In the genomic region with DNA sequence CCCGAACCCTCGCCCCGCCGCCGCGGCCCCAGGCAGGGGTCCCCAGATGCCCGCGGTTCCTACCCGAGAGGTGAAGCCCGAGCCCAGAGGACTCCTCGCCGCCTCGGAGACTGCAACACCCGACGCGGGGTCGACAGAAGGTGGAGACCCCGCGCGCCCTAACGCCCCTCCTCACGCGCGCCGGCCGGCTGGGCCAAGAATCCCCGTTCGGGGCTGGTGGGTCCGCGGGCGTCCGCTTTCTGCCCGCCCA, we compare ENCODE assay signal across 7 cellular contexts. TPM values are rescaled to one million over a fixed set of nuclear protein-coding genes. Genes with fewer than 3 reads are reported as not detected.
DNase-seq lines count a peak whose midpoint lies in the region; ATAC-seq and TF ChIP-seq lines count a peak whose summit lies in the region.

No MANE protein-coding gene starts in this region.

- no peak for TF ChIP-seq RAD21 in neural cell (conservative IDR thresholded peaks at IDR 0.05)

- TF ChIP-seq EP300 in neural cell (conservative IDR thresholded peaks at IDR 0.05; ENCODE audit: poor library complexity, severe bottlenecking) = no peak

- H3K9ac ChIP-seq in NT2/D1 (ENCODE audit: insufficient read length, low read depth) = peak overlapping the region; percentile 99
- H3K9ac ChIP-seq in neural cell (ENCODE audit: low read length) = peak overlapping the region; percentile 87

- peaks cover 14% of the 10 kb centered on the region for H3K27me3 Mint-ChIP-seq in endothelial cell (ENCODE audit: unreplicated experiment)

- H3K79me2 ChIP-seq in neural cell (replicated peaks; ENCODE audit: insufficient read depth, low read length) = peaks cover 47% of the 10 kb centered on the region

- H3K9me3 ChIP-seq in NT2/D1 (ENCODE audit: insufficient read depth, low read length) (no peaks in the 10 kb centered on the region), neural cell (ENCODE audit: low read length) (no peaks in the 10 kb centered on the region)

- H3F3A ChIP-seq in neural cell (ENCODE audit: insufficient read depth, low read length, poor library complexity, severe bottlenecking) = no peaks in the 10 kb centered on the region

- H4K20me1 ChIP-seq in neural cell (ENCODE audit: insufficient read depth) = no peaks in the 10 kb centered on the region

- H3K9me2 ChIP-seq in neural cell (ENCODE audit: insufficient read depth, low read length) = no peaks in the 10 kb centered on the region

- TF ChIP-seq CTCF in endothelial cell (IDR thresholded peaks at IDR 0.05; ENCODE audit: unreplicated experiment) = no peak
- no peak for TF ChIP-seq CTCF in neural cell (IDR thresholded peaks at IDR 0.05; ENCODE audit: poor library complexity, severe bottlenecking)

- no peaks in the 10 kb centered on the region for H3K9me3 Mint-ChIP-seq in endothelial cell (ENCODE audit: unreplicated experiment)

- DNase-seq in NT2/D1 (ENCODE audit: low read depth, low spot score) (no peak), endothelial cell (ENCODE audit: low spot score) (no peak), NCI-H1105 treated with DMSO at 0.1 percent for 48 hours (lab: John Stamatoyannopoulos, UW) (no peak), medulla oblongata (ENCODE audit: extremely low spot score) (no peak), NCI-H2196 (lab: John Stamatoyannopoulos, UW; ENCODE audit: unreplicated experiment) (no peak)

- peaks cover 26% of the 10 kb centered on the region for H3K36me3 Mint-ChIP-seq in endothelial cell (ENCODE audit: low read depth, unreplicated experiment)

- H3K4me1 Mint-ChIP-seq in endothelial cell (ENCODE audit: unreplicated experiment) = peaks cover 25% of the 10 kb centered on the region

- peaks cover 2% of the 10 kb centered on the region for H3K4me1 ChIP-seq in NT2/D1 (ENCODE audit: insufficient read depth, insufficient read length)

- ATAC-seq in GM21717 (IDR thresholded peaks at IDR 0.05; ENCODE audit: unreplicated experiment) = peak; percentile 24

- H3K4me2 ChIP-seq in neural cell (ENCODE audit: low read length) = no peak overlapping the region

- no peak overlapping the region for H3K27ac Mint-ChIP-seq in endothelial cell (ENCODE audit: unreplicated experiment)

- H3K36me3 ChIP-seq in NT2/D1 (ENCODE audit: insufficient read depth, insufficient read length, low read length) = peaks cover 36% of the 10 kb centered on the region
- H3K36me3 ChIP-seq in neural cell (ENCODE audit: insufficient read depth, low read length) = no peaks in the 10 kb centered on the region

- peak overlapping the region; percentile 8 for H2AFZ ChIP-seq in neural cell (ENCODE audit: low read depth, low read length)

- H3K4me3 ChIP-seq in NT2/D1 (ENCODE audit: insufficient read length, low read depth) = peak overlapping the region; percentile 98
- H3K4me3 ChIP-seq in neural cell (ENCODE audit: low read length) = peak overlapping the region; percentile 97

- H3K4me3 Mint-ChIP-seq in endothelial cell (ENCODE audit: unreplicated experiment) = peak overlapping the region; percentile 97

- H3K27ac ChIP-seq in neural cell (ENCODE audit: low read length) = peak overlapping the region; percentile 99

- H3K27me3 ChIP-seq in NT2/D1 (ENCODE audit: insufficient read depth, insufficient read length) = no peaks in the 10 kb centered on the region
- no peaks in the 10 kb centered on the region for H3K27me3 ChIP-seq in neural cell (ENCODE audit: insufficient read depth, low read depth, low read length)

TF ChIP-seq in neural cell, 6 proteins besides CTCF, POLR2A, EP300 and RAD21:
- TF ChIP-seq, protein P1, sequence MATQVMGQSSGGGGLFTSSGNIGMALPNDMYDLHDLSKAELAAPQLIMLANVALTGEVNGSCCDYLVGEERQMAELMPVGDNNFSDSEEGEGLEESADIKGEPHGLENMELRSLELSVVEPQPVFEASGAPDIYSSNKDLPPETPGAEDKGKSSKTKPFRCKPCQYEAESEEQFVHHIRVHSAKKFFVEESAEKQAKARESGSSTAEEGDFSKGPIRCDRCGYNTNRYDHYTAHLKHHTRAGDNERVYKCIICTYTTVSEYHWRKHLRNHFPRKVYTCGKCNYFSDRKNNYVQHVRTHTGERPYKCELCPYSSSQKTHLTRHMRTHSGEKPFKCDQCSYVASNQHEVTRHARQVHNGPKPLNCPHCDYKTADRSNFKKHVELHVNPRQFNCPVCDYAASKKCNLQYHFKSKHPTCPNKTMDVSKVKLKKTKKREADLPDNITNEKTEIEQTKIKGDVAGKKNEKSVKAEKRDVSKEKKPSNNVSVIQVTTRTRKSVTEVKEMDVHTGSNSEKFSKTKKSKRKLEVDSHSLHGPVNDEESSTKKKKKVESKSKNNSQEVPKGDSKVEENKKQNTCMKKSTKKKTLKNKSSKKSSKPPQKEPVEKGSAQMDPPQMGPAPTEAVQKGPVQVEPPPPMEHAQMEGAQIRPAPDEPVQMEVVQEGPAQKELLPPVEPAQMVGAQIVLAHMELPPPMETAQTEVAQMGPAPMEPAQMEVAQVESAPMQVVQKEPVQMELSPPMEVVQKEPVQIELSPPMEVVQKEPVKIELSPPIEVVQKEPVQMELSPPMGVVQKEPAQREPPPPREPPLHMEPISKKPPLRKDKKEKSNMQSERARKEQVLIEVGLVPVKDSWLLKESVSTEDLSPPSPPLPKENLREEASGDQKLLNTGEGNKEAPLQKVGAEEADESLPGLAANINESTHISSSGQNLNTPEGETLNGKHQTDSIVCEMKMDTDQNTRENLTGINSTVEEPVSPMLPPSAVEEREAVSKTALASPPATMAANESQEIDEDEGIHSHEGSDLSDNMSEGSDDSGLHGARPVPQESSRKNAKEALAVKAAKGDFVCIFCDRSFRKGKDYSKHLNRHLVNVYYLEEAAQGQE (IDR thresholded peaks at IDR 0.05; ENCODE audit: borderline replicate concordance) = no peak
- peak; percentile 35 for TF ChIP-seq MXI1 (conservative IDR thresholded peaks at IDR 0.05; ENCODE audit: poor library complexity, severe bottlenecking)

RNA-seq across cellular contexts. Expression of a gene that starts 0.5 kb away (rescaled TPM):
- 657 TPM for total RNA-seq in endothelial cell (ENCODE audit: unreplicated experiment)
- polyA plus RNA-seq in neural cell = 224 and 283 TPM in 2 replicates
- polyA minus RNA-seq in neural cell = 120 and 137 TPM in 2 replicates

RNA-seq across cellular contexts. Expression of a gene that starts 23.2 kb away (rescaled TPM):
- total RNA-seq in endothelial cell (ENCODE audit: unreplicated experiment) = 83.9 TPM
- polyA plus RNA-seq in neural cell = 74.5 and 84.1 TPM in 2 replicates
- polyA minus RNA-seq in neural cell = 33.8 and 36.6 TPM in 2 replicates

RNA-seq across cellular contexts. Expression of a gene that starts 27.9 kb away (rescaled TPM):
- total RNA-seq in endothelial cell (ENCODE audit: unreplicated experiment) = 115 TPM
- polyA plus RNA-seq in neural cell = 1,721 and 2,003 TPM in 2 replicates
- polyA minus RNA-seq in neural cell = 1,072 and 1,108 TPM in 2 replicates

RNA-seq across cellular contexts. Expression of a gene that starts 50.7 kb away (rescaled TPM):
- 13.5 TPM for total RNA-seq in endothelial cell (ENCODE audit: unreplicated experiment)
- polyA plus RNA-seq in neural cell = 58.7 and 74.0 TPM in 2 replicates
- 13.6 and 16.1 TPM in 2 replicates for polyA minus RNA-seq in neural cell
